17 cellular contexts compared by ENCODE assay signal in the genomic region with DNA sequence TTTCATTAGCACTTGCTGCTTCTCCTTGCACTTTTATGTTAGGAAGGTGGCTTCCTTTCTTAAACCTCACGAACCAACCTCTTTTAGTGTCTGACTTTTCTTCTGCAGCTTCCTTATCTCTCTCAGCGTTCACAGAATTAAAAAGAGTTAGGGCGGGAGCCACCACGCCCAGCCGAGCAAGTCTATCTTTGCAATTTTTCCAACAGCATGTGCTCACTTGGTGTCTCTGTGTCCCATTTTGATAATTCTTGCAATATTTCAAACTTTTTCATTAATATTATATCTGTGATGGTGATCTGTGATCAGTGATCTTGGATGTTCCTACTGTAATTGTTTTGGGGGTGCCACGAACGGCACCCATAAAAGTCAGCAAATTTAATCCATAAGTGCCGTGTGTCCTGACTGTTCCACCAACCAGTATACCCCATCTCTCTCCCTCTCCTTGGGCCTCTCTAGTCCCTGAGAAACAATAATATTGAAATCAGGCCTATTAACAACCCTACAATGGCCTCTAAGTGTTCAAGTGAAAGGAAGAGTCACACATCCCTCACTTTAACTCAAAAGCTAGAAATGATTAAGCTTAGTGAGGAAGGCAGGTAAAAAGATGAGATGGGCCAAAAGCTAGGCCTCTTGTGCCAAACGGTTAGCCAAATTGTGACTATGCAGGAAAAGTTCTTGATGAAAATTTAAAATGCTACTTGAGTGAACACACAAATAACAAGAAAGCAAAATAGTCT.
"Had no signal": no experiment of that assay in that cellular context is flagged by ENCODE, and none has a peak within 500 bp of the region (broad histone marks: within the 10 kb centered on the region; RNA-seq: fewer than 3 reads in every experiment).

No MANE protein-coding gene starts in this region.

- H3K27ac ChIP-seq: brain microvascular endothelial cell, gastrocnemius medialis, heart right ventricle, ovary, sigmoid colon, stomach, thoracic aorta had no signal

- H3K4me3 ChIP-seq: gastrocnemius medialis, heart right ventricle, ovary, sigmoid colon, stomach, thoracic aorta had no signal

- H3K4me1 ChIP-seq: gastrocnemius medialis, stomach had no signal

- ATAC-seq: activated CD4-positive, CD25-positive, alpha-beta regulatory T cell treated with anti-CD3 and anti-CD28 coated beads, Interleukin-2, amount 50 U/mL, for 24 hours; gastrocnemius medialis; heart right ventricle; left lobe of liver had no signal

- H3K27me3 ChIP-seq: brain microvascular endothelial cell, gastrocnemius medialis, heart right ventricle, ovary, sigmoid colon, stomach had no signal

- H3K9me3 ChIP-seq: gastrocnemius medialis, heart right ventricle, ovary, sigmoid colon, SK-N-SH, stomach, thoracic aorta had no signal

- DNase-seq: activated gamma-delta T cell; activated T-cell treated with anti-CD3 and anti-CD28 coated beads for 4 hours; amygdala; brain microvascular endothelial cell; effector memory CD4-positive, alpha-beta T cell; gastrocnemius medialis; heart right ventricle; ovary; sigmoid colon; SK-N-SH; stimulated activated CD4-positive, alpha-beta T cell treated with anti-CD3 and anti-CD28 coated beads, Interleukin-4, amount 100 ng/mL, for 1 hour; stimulated activated CD8-positive, alpha-beta memory T cell treated with anti-CD3 and anti-CD28 coated beads, Interleukin-4, amount 100 ng/mL, for 48 hours; stomach had no signal

- H3K9me3 Mint-ChIP-seq: neural crest cell had no signal

- H3K36me3 ChIP-seq: brain microvascular endothelial cell, gastrocnemius medialis, heart right ventricle, ovary, sigmoid colon, stomach, thoracic aorta had no signal

- H3K4me3 Mint-ChIP-seq: neural crest cell had no signal
